ENCODE assay signal across 8 cellular contexts in the genomic region with DNA sequence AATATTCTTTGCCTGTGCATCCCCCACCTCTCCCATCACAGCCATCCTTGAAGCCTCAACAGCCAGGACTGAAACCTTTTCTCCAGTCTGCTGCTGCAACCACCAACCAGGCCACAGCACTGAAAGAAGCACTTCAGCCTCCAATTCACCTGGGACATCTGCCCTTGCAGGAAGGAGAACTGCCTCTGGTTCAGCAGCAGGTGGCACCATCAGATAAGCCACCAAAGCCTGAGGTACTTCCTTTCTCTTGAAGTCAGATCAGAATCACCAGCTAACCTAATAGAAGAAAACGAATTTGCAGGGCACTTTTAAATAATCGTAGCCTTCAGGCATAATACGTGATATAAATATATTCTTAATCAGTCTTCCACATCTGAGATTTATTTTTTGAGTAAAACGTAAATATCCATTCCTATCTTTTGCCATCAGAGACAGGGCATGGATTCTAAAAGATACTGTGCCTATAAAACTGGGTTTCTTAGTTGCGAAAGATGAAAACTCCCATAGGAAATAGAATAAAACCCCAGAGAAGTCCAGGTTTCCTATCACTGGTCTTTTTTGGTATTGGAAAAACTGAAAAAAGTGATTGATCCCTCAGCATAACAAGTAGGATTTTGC. TPM values are rescaled to one million over a fixed set of nuclear protein-coding genes. Genes with fewer than 3 reads are reported as not detected.
DNase-seq lines count a peak whose midpoint lies in the region; ATAC-seq and TF ChIP-seq lines count a peak whose summit lies in the region.

No MANE protein-coding gene starts in this region.

- CTCF ChIA-PET in CD8-positive, alpha-beta memory T cell (lab: Charles Lee): interaction anchor here (0.6 to 1.9 kb wide), 4 partner anchors 12 to 301 kb away, joined by 3 to 4 read pairs (median 4); a partner anchor contains a TSS

- H3K27ac Mint-ChIP-seq in CD8-positive, alpha-beta memory T cell: no peak overlapping the region

- no peaks in the 10 kb centered on the region for H3K36me3 ChIP-seq in CD8-positive, alpha-beta memory T cell (ENCODE audit: insufficient read depth, low read length)
- no peaks in the 10 kb centered on the region for H3K36me3 ChIP-seq in lung (ENCODE audit: control insufficient read depth in 2 of 2, insufficient read depth in 2 of 2, low read length in 2 of 2)

- DNase-seq in CD8-positive, alpha-beta memory T cell: peak; percentile 42 to 77 (median 53)
- DNase-seq in NCI-H226 (peak; percentile 39), cerebellum (ENCODE audit: low spot score) (peak; percentile 14), lung (ENCODE audit: low spot score) (peak; percentile 42)
- DNase-seq in activated CD4-positive, CD25-positive, alpha-beta regulatory T cell treated with anti-CD3 and anti-CD28 coated beads, Interleukin-2, amount 50 U/mL, for 16 hours (ENCODE audit: low read depth, low spot score): peak; percentile 29
- peak; percentile 27 to 35 for DNase-seq in stimulated activated CD8-positive, alpha-beta memory T cell treated with anti-CD3 and anti-CD28 coated beads, Interleukin-2, amount 100 ng/mL, for 1 hour (ENCODE audit: low read depth in 2 of 2)

- no peak overlapping the region for H3K4me3 Mint-ChIP-seq in CD8-positive, alpha-beta memory T cell

- no peaks in the 10 kb centered on the region for H3K4me1 Mint-ChIP-seq in CD8-positive, alpha-beta memory T cell

- POLR2A ChIA-PET in CD8-positive, alpha-beta memory T cell (lab: Charles Lee): no interaction called here

- no peaks in the 10 kb centered on the region for H3K27me3 ChIP-seq in CD8-positive, alpha-beta memory T cell (ENCODE audit: insufficient read depth, low read length, poor library complexity, severe bottlenecking)
- no peaks in the 10 kb centered on the region for H3K27me3 ChIP-seq in lung (ENCODE audit: control insufficient read depth, insufficient read depth)

- no peaks in the 10 kb centered on the region for H3K4me1 ChIP-seq in CD8-positive, alpha-beta memory T cell (ENCODE audit: insufficient read depth, low read length)
- no peaks in the 10 kb centered on the region for H3K4me1 ChIP-seq in lung (ENCODE audit: control insufficient read depth in 2 of 2, insufficient read depth in 2 of 2, low read length in 2 of 2)

- H3K27me3 Mint-ChIP-seq in CD8-positive, alpha-beta memory T cell: peaks cover 11 to 12% of the 10 kb centered on the region in 2 donors

- no peak overlapping the region for H3K27ac ChIP-seq in CD8-positive, alpha-beta memory T cell (ENCODE audit: low read depth, low read length)
- no peak overlapping the region for H3K27ac ChIP-seq in lung (ENCODE audit: low read depth in 1 of 2, low read length in 1 of 2)

- ATAC-seq in GM19351 (IDR thresholded peaks at IDR 0.05; ENCODE audit: unreplicated experiment) (peak; percentile 98), HG03354 (IDR thresholded peaks at IDR 0.05; ENCODE audit: poor library complexity, severe bottlenecking, unreplicated experiment) (peak; percentile 99), lung (ENCODE audit: insufficient read depth, low FRiP score) (no peak)

- no peaks in the 10 kb centered on the region for H3K9me3 Mint-ChIP-seq in CD8-positive, alpha-beta memory T cell

- H3K4me3 ChIP-seq in CD8-positive, alpha-beta memory T cell (ENCODE audit: low read length): no peak overlapping the region
- H3K4me3 ChIP-seq in lung: no peak overlapping the region

- WGBS in lung, 2 donors: 23 to 26% methylated on average over 5 of the region's 5 CpGs

- no peaks in the 10 kb centered on the region for H3K36me3 Mint-ChIP-seq in CD8-positive, alpha-beta memory T cell

- H3K9me3 ChIP-seq in CD8-positive, alpha-beta memory T cell (ENCODE audit: low read length): no peaks in the 10 kb centered on the region
- H3K9me3 ChIP-seq in lung (ENCODE audit: control insufficient read depth in 2 of 2, insufficient read depth in 1 of 2, low read length in 1 of 2): no peaks in the 10 kb centered on the region

- TF ChIP-seq CTCF in lung (IDR thresholded peaks at IDR 0.05; ENCODE audit: control extremely low read depth, extremely low read depth): peak; percentile 68

RNA-seq across cellular contexts. Expression of a gene that starts 9.5 kb away (rescaled TPM):
- not detected for total RNA-seq in CD8-positive, alpha-beta memory T cell
- not detected for polyA plus RNA-seq in CD8-positive, alpha-beta memory T cell
- total RNA-seq in cerebellum: not detected
- total RNA-seq in lung: not detected
- not detected for polyA plus RNA-seq in lung

RNA-seq across cellular contexts. Expression of a gene that starts 27.0 kb away (rescaled TPM):
- not detected for total RNA-seq in CD8-positive, alpha-beta memory T cell
- polyA plus RNA-seq in CD8-positive, alpha-beta memory T cell: not detected
- total RNA-seq in cerebellum (not detected), lung (under 1 TPM; 0.11 to 0.28 TPM)
- under 1 TPM; 0.06 TPM for polyA plus RNA-seq in lung
